ENCODE assay signal across 9 cellular contexts in genomic region chrY:7273587-7274203, GRCh38.
A peak's percentile ranks its signal among the peaks of the same experiment; 100 is the strongest.
DNase-seq lines count a peak whose midpoint lies in the region; ATAC-seq and TF ChIP-seq lines count a peak whose summit lies in the region.
"Had no signal": no experiment of that assay in that cellular context is flagged by ENCODE, and none has a peak within 500 bp of the region (broad histone marks: within the 10 kb centered on the region; RNA-seq: fewer than 3 reads in every experiment).

No MANE protein-coding gene starts in this region.

- no peaks in the 10 kb centered on the region for H3K9me3 ChIP-seq in mucosa of descending colon
- H3K9me3 ChIP-seq: BLaER1 treated with 17β-estradiol and CSF1 and Interleukin-3, amounts not matched to agents 10 nM and 100 nM had no signal

- H3K4me3 ChIP-seq in mucosa of descending colon (peak overlapping the region; percentile 44), brain microvascular endothelial cell (ENCODE audit: low read depth, low read length) (no peak overlapping the region)
- H3K4me3 ChIP-seq: BLaER1 treated with 17β-estradiol and CSF1 and Interleukin-3, amounts not matched to agents 10 nM and 100 nM had no signal

- no peaks in the 10 kb centered on the region for H3K4me1 ChIP-seq in mucosa of descending colon (ENCODE audit: low read depth)
- H3K4me1 ChIP-seq: BLaER1 treated with 17β-estradiol and CSF1 and Interleukin-3, amounts not matched to agents 10 nM and 100 nM had no signal

- no peak overlapping the region for H3K27ac ChIP-seq in brain microvascular endothelial cell
- H3K27ac ChIP-seq: BLaER1 treated with 17β-estradiol and CSF1 and Interleukin-3, amounts not matched to agents 10 nM and 100 nM had no signal

- H3K36me3 Mint-ChIP-seq in activated naive CD8-positive, alpha-beta T cell treated with anti-CD3 and anti-CD28 coated beads, Interleukin-2, amount 50 U/mL, for 24 hours (ENCODE audit: low read depth), result peaks cover 3% of the 10 kb centered on the region

- peak overlapping the region; percentile 88 for H3K4me3 Mint-ChIP-seq in activated naive CD8-positive, alpha-beta T cell treated with anti-CD3 and anti-CD28 coated beads, Interleukin-2, amount 50 U/mL, for 24 hours

- peak; percentile 87 for ATAC-seq in activated naive CD8-positive, alpha-beta T cell treated with anti-CD3 and anti-CD28 coated beads, Interleukin-2, amount 50 U/mL, for 24 hours
- no peak for ATAC-seq in mucosa of descending colon
- no peak for ATAC-seq in GM21576 (IDR thresholded peaks at IDR 0.05; ENCODE audit: unreplicated experiment)

- H3K27ac Mint-ChIP-seq in activated naive CD8-positive, alpha-beta T cell treated with anti-CD3 and anti-CD28 coated beads, Interleukin-2, amount 50 U/mL, for 24 hours, result peak overlapping the region; percentile 93

- H3K27me3 ChIP-seq in brain microvascular endothelial cell (replicated peaks), result no peaks in the 10 kb centered on the region
- H3K27me3 ChIP-seq: BLaER1 treated with 17β-estradiol and CSF1 and Interleukin-3, amounts not matched to agents 10 nM and 100 nM had no signal

- no peaks in the 10 kb centered on the region for H3K9me3 Mint-ChIP-seq in activated naive CD8-positive, alpha-beta T cell treated with anti-CD3 and anti-CD28 coated beads, Interleukin-2, amount 50 U/mL, for 24 hours

- in situ Hi-C loops in brain microvascular endothelial cell (cut with HindIII; ENCODE audit: low pct_ligation_motif_present, low sequenced_read_pairs), result no loop called here

- H3K4me1 Mint-ChIP-seq in activated naive CD8-positive, alpha-beta T cell treated with anti-CD3 and anti-CD28 coated beads, Interleukin-2, amount 50 U/mL, for 24 hours, result peaks cover 26% of the 10 kb centered on the region

- intact Hi-C loops in mucosa of descending colon (cut with DNase I, micrococcal nuclease), result no loop called here

- no peaks in the 10 kb centered on the region for H3K36me3 ChIP-seq in mucosa of descending colon (ENCODE audit: low read depth)
- H3K36me3 ChIP-seq in brain microvascular endothelial cell (replicated peaks), result no peaks in the 10 kb centered on the region
- H3K36me3 ChIP-seq: BLaER1 treated with 17β-estradiol and CSF1 and Interleukin-3, amounts not matched to agents 10 nM and 100 nM had no signal

- peak; percentile 56 for DNase-seq in activated CD8-positive, alpha-beta memory T cell treated with anti-CD3 and anti-CD28 coated beads, Interleukin-2, amount 50 U/mL, for 24 hours (ENCODE audit: extremely low read depth)
- no peak for DNase-seq in activated CD8-positive, alpha-beta memory T cell treated with anti-CD3 and anti-CD28 coated beads, Interleukin-2, amount 50 U/mL, for 4 hours
- peak; percentile 0 to 58 for DNase-seq in NCI-H526 (lab: John Stamatoyannopoulos, UW)
- DNase-seq in activated naive CD8-positive, alpha-beta T cell treated with anti-CD3 and anti-CD28 coated beads, Interleukin-2, amount 50 U/mL, for 24 hours, result peak; percentile 81
- DNase-seq in mucosa of descending colon, result peak in 2 of 3 donors; percentile 85 to 89
- DNase-seq in OCI-M1 (lab: John Stamatoyannopoulos, UW), result no peak
- no peak for DNase-seq in brain microvascular endothelial cell

- no peaks in the 10 kb centered on the region for H3K27me3 Mint-ChIP-seq in activated naive CD8-positive, alpha-beta T cell treated with anti-CD3 and anti-CD28 coated beads, Interleukin-2, amount 50 U/mL, for 24 hours

- TF ChIP-seq CTCF in mucosa of descending colon (IDR thresholded peaks at IDR 0.05) (no peak), brain microvascular endothelial cell (IDR thresholded peaks at IDR 0.05; ENCODE audit: low read depth, low read length, missing control alignments) (no peak)

Comparison
In these comparisons a context has a peak if more than half of its experiments do, and no peak if none do; other contexts are left out.
1. DNase-seq: peak in activated CD8-positive, alpha-beta memory T cell treated with anti-CD3 and anti-CD28 coated beads, Interleukin-2, amount 50 U/mL, for 24 hours (single experiment), NCI-H526 (2 of 2), activated naive CD8-positive, alpha-beta T cell treated with anti-CD3 and anti-CD28 coated beads, Interleukin-2, amount 50 U/mL, for 24 hours (single experiment) and mucosa of descending colon (2 of 3); none in activated CD8-positive, alpha-beta memory T cell treated with anti-CD3 and anti-CD28 coated beads, Interleukin-2, amount 50 U/mL, for 4 hours (single experiment), OCI-M1 (single experiment) and brain microvascular endothelial cell (single experiment).